In genomic region chr2:197052371-197052770, GRCh38 we compare ENCODE assay signal across 19 cellular contexts.
DNase-seq lines count a peak whose midpoint lies in the region; ATAC-seq and TF ChIP-seq lines count a peak whose summit lies in the region.
"Had no signal": no experiment of that assay in that cellular context is flagged by ENCODE, and none has a peak within 500 bp of the region (broad histone marks: within the 10 kb centered on the region; RNA-seq: fewer than 3 reads in every experiment).

No MANE protein-coding gene starts in this region.

- 82 to 84% methylated on average over 4 of the region's 4 CpGs for WGBS in thyroid gland, 2 donors

- no peak overlapping the region for H3K27ac ChIP-seq in thyroid gland
- H3K27ac ChIP-seq: adrenal gland, ovary, vagina, VCaP had no signal

- no peak for ATAC-seq in GM21737 (IDR thresholded peaks at IDR 0.05; ENCODE audit: unreplicated experiment)
- ATAC-seq: activated CD8-positive, alpha-beta memory T cell treated with anti-CD3 and anti-CD28 coated beads, Interleukin-2, amount 10 ng/mL, durations not matched to agents 7 days and 5 days; stimulated activated naive CD8-positive, alpha-beta T cell treated with anti-CD3 and anti-CD28 coated beads, Interleukin-15, amount 100 ng/mL, for 72 hours had no signal

- no peak for DNase-seq in activated naive CD4-positive, alpha-beta T cell treated with anti-CD3 and anti-CD28 coated beads for 36 hours
- no peak for DNase-seq in activated naive CD4-positive, alpha-beta T cell treated with anti-CD3 and anti-CD28 coated beads, Interleukin-2, amount 50 U/mL, for 16 hours
- DNase-seq in NCI-H1694 treated with DMSO at 0.1 percent for 48 hours (lab: John Stamatoyannopoulos, UW) (peak; percentile 76), midbrain (lab: John Stamatoyannopoulos, UW) (no peak), thyroid gland (no peak), endothelial cell (ENCODE audit: low spot score) (no peak)
- no peak for DNase-seq in activated T-helper 1 cell treated with anti-CD3 and anti-CD28 coated beads, Interleukin-12 subunit alpha, Interleukin-12 subunit beta, Interleukin-2, Interleukin-4 antibody, amounts not matched to agents 30 ng/mL and 10 ng/mL and 1 ng/mL, durations not matched to agents 14 hours and 24 hours and 36 hours (ENCODE audit: low spot score)
- DNase-seq: activated CD8-positive, alpha-beta memory T cell treated with anti-CD3 and anti-CD28 coated beads, Interleukin-2, amount 10 ng/mL, durations not matched to agents 7 days and 5 days; adrenal gland; DMS53; head of caudate nucleus; NCI-H187 treated with DMSO at 0.1 percent for 48 hours; ovary; stimulated activated naive CD8-positive, alpha-beta T cell treated with anti-CD3 and anti-CD28 coated beads, Interleukin-15, amount 100 ng/mL, for 72 hours had no signal

- H3K4me1 Mint-ChIP-seq in activated naive CD4-positive, alpha-beta T cell treated with anti-CD3 and anti-CD28 coated beads for 36 hours (ENCODE audit: low read depth) = peaks cover 21% of the 10 kb centered on the region
- H3K4me1 Mint-ChIP-seq in activated T-helper 1 cell treated with anti-CD3 and anti-CD28 coated beads, Interleukin-12 subunit alpha, Interleukin-12 subunit beta, Interleukin-2, Interleukin-4 antibody, amounts not matched to agents 30 ng/mL and 10 ng/mL and 1 ng/mL, durations not matched to agents 14 hours and 24 hours and 36 hours (ENCODE audit: low read depth) = peaks cover 18% of the 10 kb centered on the region
- no peaks in the 10 kb centered on the region for H3K4me1 Mint-ChIP-seq in endothelial cell (ENCODE audit: unreplicated experiment)

- H3K36me3 ChIP-seq in thyroid gland = no peaks in the 10 kb centered on the region
- H3K36me3 ChIP-seq: adrenal gland, HAP-1, ovary had no signal

- no peaks in the 10 kb centered on the region for H3K27me3 Mint-ChIP-seq in activated naive CD4-positive, alpha-beta T cell treated with anti-CD3 and anti-CD28 coated beads for 36 hours (ENCODE audit: low read depth)
- H3K27me3 Mint-ChIP-seq in activated T-helper 1 cell treated with anti-CD3 and anti-CD28 coated beads, Interleukin-12 subunit alpha, Interleukin-12 subunit beta, Interleukin-2, Interleukin-4 antibody, amounts not matched to agents 30 ng/mL and 10 ng/mL and 1 ng/mL, durations not matched to agents 14 hours and 24 hours and 36 hours (ENCODE audit: insufficient read depth) = no peaks in the 10 kb centered on the region
- H3K27me3 Mint-ChIP-seq in endothelial cell (ENCODE audit: unreplicated experiment) = peaks cover 2% of the 10 kb centered on the region
- H3K27me3 Mint-ChIP-seq: activated CD8-positive, alpha-beta memory T cell treated with anti-CD3 and anti-CD28 coated beads, Interleukin-2, amount 10 ng/mL, durations not matched to agents 7 days and 5 days; stimulated activated naive CD8-positive, alpha-beta T cell treated with anti-CD3 and anti-CD28 coated beads, Interleukin-15, amount 100 ng/mL, for 72 hours had no signal

- H3K4me1 ChIP-seq in thyroid gland = no peaks in the 10 kb centered on the region
- H3K4me1 ChIP-seq: adrenal gland, HAP-1 had no signal

- peaks cover 17% of the 10 kb centered on the region for H3K9me3 Mint-ChIP-seq in activated naive CD4-positive, alpha-beta T cell treated with anti-CD3 and anti-CD28 coated beads for 36 hours
- peaks cover 18% of the 10 kb centered on the region for H3K9me3 Mint-ChIP-seq in activated T-helper 1 cell treated with anti-CD3 and anti-CD28 coated beads, Interleukin-12 subunit alpha, Interleukin-12 subunit beta, Interleukin-2, Interleukin-4 antibody, amounts not matched to agents 30 ng/mL and 10 ng/mL and 1 ng/mL, durations not matched to agents 14 hours and 24 hours and 36 hours
- no peaks in the 10 kb centered on the region for H3K9me3 Mint-ChIP-seq in endothelial cell (ENCODE audit: unreplicated experiment)

- no peak for TF ChIP-seq CTCF in thyroid gland (IDR thresholded peaks at IDR 0.05)
- TF ChIP-seq CTCF in endothelial cell (IDR thresholded peaks at IDR 0.05; ENCODE audit: unreplicated experiment) = no peak

- H3K27ac Mint-ChIP-seq in activated naive CD4-positive, alpha-beta T cell treated with anti-CD3 and anti-CD28 coated beads for 36 hours = peak overlapping the region; percentile 28
- H3K27ac Mint-ChIP-seq in activated T-helper 1 cell treated with anti-CD3 and anti-CD28 coated beads, Interleukin-12 subunit alpha, Interleukin-12 subunit beta, Interleukin-2, Interleukin-4 antibody, amounts not matched to agents 30 ng/mL and 10 ng/mL and 1 ng/mL, durations not matched to agents 14 hours and 24 hours and 36 hours = peak overlapping the region; percentile 29
- H3K27ac Mint-ChIP-seq in endothelial cell (ENCODE audit: unreplicated experiment) = no peak overlapping the region
- H3K27ac Mint-ChIP-seq: activated CD8-positive, alpha-beta memory T cell treated with anti-CD3 and anti-CD28 coated beads, Interleukin-2, amount 10 ng/mL, durations not matched to agents 7 days and 5 days had no signal

- CTCF ChIA-PET in activated naive CD4-positive, alpha-beta T cell treated with anti-CD3 and anti-CD28 coated beads for 36 hours (lab: Charles Lee) = no interaction called here

- intact Hi-C loops in activated naive CD4-positive, alpha-beta T cell treated with anti-CD3 and anti-CD28 coated beads for 36 hours (cut with micrococcal nuclease) = no loop called here
- intact Hi-C loops in activated T-helper 1 cell treated with anti-CD3 and anti-CD28 coated beads, Interleukin-12 subunit alpha, Interleukin-12 subunit beta, Interleukin-2, Interleukin-4 antibody, amounts not matched to agents 30 ng/mL and 10 ng/mL and 1 ng/mL, durations not matched to agents 14 hours and 24 hours and 36 hours (cut with micrococcal nuclease) = no loop called here
- intact Hi-C loops in thyroid gland (cut with DNase I) = no loop called here

- H3K4me3 Mint-ChIP-seq in activated naive CD4-positive, alpha-beta T cell treated with anti-CD3 and anti-CD28 coated beads for 36 hours = no peak overlapping the region
- no peak overlapping the region for H3K4me3 Mint-ChIP-seq in activated T-helper 1 cell treated with anti-CD3 and anti-CD28 coated beads, Interleukin-12 subunit alpha, Interleukin-12 subunit beta, Interleukin-2, Interleukin-4 antibody, amounts not matched to agents 30 ng/mL and 10 ng/mL and 1 ng/mL, durations not matched to agents 14 hours and 24 hours and 36 hours
- no peak overlapping the region for H3K4me3 Mint-ChIP-seq in endothelial cell (ENCODE audit: unreplicated experiment)
- H3K4me3 Mint-ChIP-seq: activated CD8-positive, alpha-beta memory T cell treated with anti-CD3 and anti-CD28 coated beads, Interleukin-2, amount 10 ng/mL, durations not matched to agents 7 days and 5 days; stimulated activated naive CD8-positive, alpha-beta T cell treated with anti-CD3 and anti-CD28 coated beads, Interleukin-15, amount 100 ng/mL, for 72 hours had no signal

- peaks cover 69% of the 10 kb centered on the region for H3K36me3 Mint-ChIP-seq in activated naive CD4-positive, alpha-beta T cell treated with anti-CD3 and anti-CD28 coated beads for 36 hours (ENCODE audit: low read depth)
- peaks cover 78% of the 10 kb centered on the region for H3K36me3 Mint-ChIP-seq in activated T-helper 1 cell treated with anti-CD3 and anti-CD28 coated beads, Interleukin-12 subunit alpha, Interleukin-12 subunit beta, Interleukin-2, Interleukin-4 antibody, amounts not matched to agents 30 ng/mL and 10 ng/mL and 1 ng/mL, durations not matched to agents 14 hours and 24 hours and 36 hours (ENCODE audit: low read depth)
- H3K36me3 Mint-ChIP-seq in endothelial cell (ENCODE audit: low read depth, unreplicated experiment) = no peaks in the 10 kb centered on the region

- no peak for TF ChIP-seq POLR2A in thyroid gland (IDR thresholded peaks at IDR 0.05)

- H3K4me3 ChIP-seq in thyroid gland (replicated peaks in 1 of 3) = no peak overlapping the region
- H3K4me3 ChIP-seq: adrenal gland, HAP-1, ovary, smooth muscle cell, vagina had no signal

- no peaks in the 10 kb centered on the region for H3K27me3 ChIP-seq in thyroid gland
- H3K27me3 ChIP-seq: adrenal gland, ovary, vagina had no signal

- no peaks in the 10 kb centered on the region for H3K9me3 ChIP-seq in thyroid gland
- H3K9me3 ChIP-seq: adrenal gland, HAP-1, ovary had no signal
